ENCODE assay signal across 8 cellular contexts in the genomic region with DNA sequence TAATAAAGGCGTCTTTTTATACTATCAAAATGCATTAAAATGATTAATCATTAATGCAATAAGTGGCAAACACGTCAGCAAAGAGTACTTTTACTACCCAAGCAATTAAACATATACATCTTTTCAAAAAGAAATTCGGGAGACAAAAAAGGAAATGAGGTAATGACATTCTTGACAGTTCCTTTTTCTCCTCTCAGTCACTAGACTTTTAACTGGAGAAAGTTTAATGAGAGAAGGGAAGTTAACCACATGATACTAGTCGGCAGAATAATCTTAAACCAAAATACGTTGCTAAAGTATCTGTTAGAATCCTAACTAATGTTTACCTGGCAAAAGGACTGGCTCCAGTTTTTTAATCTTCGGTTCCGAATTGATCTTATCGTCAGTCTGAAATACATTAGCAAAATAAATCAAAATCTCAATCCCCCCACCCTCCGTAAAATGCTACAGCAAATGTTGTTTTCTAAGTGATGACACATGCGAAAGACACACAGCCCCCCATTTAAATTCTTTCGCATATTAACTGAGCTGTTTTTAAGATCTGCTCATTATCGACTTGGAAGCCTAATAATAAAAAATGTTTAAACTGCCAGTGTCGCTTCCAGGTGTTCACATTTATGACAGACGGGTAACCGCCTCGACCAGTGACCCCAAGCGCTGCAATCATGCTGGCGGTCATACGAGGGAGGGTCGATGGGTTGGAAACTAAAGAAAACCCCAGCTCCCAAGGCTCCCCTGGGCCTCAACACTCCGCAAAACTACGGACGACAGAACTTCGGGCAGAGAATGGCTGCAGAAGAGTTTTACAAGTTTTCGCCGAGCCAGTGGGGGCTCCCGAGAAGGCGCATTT. TPM values are rescaled to one million over a fixed set of nuclear protein-coding genes. Genes with fewer than 3 reads are reported as not detected.
DNase-seq lines count a peak whose midpoint lies in the region; ATAC-seq and TF ChIP-seq lines count a peak whose summit lies in the region.

No MANE protein-coding gene starts in this region.

- 7% methylated on average over 22 of the region's 28 CpGs for whole genome bisulfite sequencing in mesenchymal stem cell
- 3% methylated on average over 28 of the region's 28 CpGs for WGBS in urinary bladder

- peak overlapping the region; percentile 81 for H3K9ac ChIP-seq in OCI-LY3 (ENCODE audit: low read length)
- peak overlapping the region; percentile 99 for H3K9ac ChIP-seq in mesenchymal stem cell (ENCODE audit: low read length)

- no peak overlapping the region for H2AFZ ChIP-seq in OCI-LY3 (ENCODE audit: low read depth, low read length)
- peak overlapping the region; percentile 97 for H2AFZ ChIP-seq in mesenchymal stem cell (ENCODE audit: low read depth, low read length)

- peaks cover 34% of the 10 kb centered on the region for H3K79me2 ChIP-seq in OCI-LY3 (ENCODE audit: low read length)

- peaks cover 6% of the 10 kb centered on the region for H3K79me1 ChIP-seq in mesenchymal stem cell (replicated peaks; ENCODE audit: low read length, poor library complexity, severe bottlenecking)

- H2BK5ac ChIP-seq in mesenchymal stem cell (ENCODE audit: low read depth, low read length, poor library complexity, severe bottlenecking), result peak overlapping the region; percentile 94

- no peak overlapping the region for H2AK5ac ChIP-seq in mesenchymal stem cell (ENCODE audit: low read length, severe bottlenecking)

- no peak overlapping the region for H4K91ac ChIP-seq in mesenchymal stem cell (ENCODE audit: low read length)

- H3K4me2 ChIP-seq in OCI-LY3 (ENCODE audit: low read length), result peak overlapping the region; percentile 76
- H3K4me2 ChIP-seq in mesenchymal stem cell (ENCODE audit: low read length, poor library complexity, severe bottlenecking), result peak overlapping the region; percentile 91

- H3K27me3 ChIP-seq in OCI-LY3 (ENCODE audit: low read depth, low read length) (no peaks in the 10 kb centered on the region), mesenchymal stem cell (ENCODE audit: control insufficient read depth in 1 of 2, insufficient read depth in 1 of 2, low read length in 2 of 2) (no peaks in the 10 kb centered on the region)

- peak overlapping the region in 1 of 2 experiments; percentile 96 for H3K14ac ChIP-seq in mesenchymal stem cell (ENCODE audit: low read length in 2 of 2)

- H3K4me1 ChIP-seq in OCI-LY3 (ENCODE audit: low read length) (peaks cover 15% of the 10 kb centered on the region), mesenchymal stem cell (ENCODE audit: control insufficient read depth, insufficient read depth, low read depth, low read length) (peaks cover 11% of the 10 kb centered on the region), urinary bladder (ENCODE audit: insufficient read depth) (no peaks in the 10 kb centered on the region)

- peak overlapping the region; percentile 77 for H2BK120ac ChIP-seq in mesenchymal stem cell (ENCODE audit: low read depth, low read length)

- H2BK12ac ChIP-seq in mesenchymal stem cell (ENCODE audit: low read length in 2 of 2), result no peak overlapping the region

- peaks cover 19% of the 10 kb centered on the region for H4K20me1 ChIP-seq in OCI-LY3 (ENCODE audit: insufficient read depth, low read length)

- H3K36me3 ChIP-seq in OCI-LY3 (replicated peaks; ENCODE audit: low read depth, low read length) (peaks cover 10% of the 10 kb centered on the region), mesenchymal stem cell (ENCODE audit: control insufficient read depth in 1 of 2, insufficient read depth in 2 of 2, low read depth in 1 of 2, low read length in 2 of 2) (peaks cover 8 to 20% of the 10 kb centered on the region in 2 experiments), urinary bladder (ENCODE audit: insufficient read depth) (no peaks in the 10 kb centered on the region)

- H3K9me3 ChIP-seq in OCI-LY3 (ENCODE audit: insufficient read depth, low read length) (no peaks in the 10 kb centered on the region), mesenchymal stem cell (ENCODE audit: control insufficient read depth, low read length) (no peaks in the 10 kb centered on the region)

- peak; percentile 29 for DNase-seq in Ammon's horn (ENCODE audit: low spot score)
- DNase-seq in mesenchymal stem cell, result peak; percentile 63
- no peak for DNase-seq in COR-L47 (lab: John Stamatoyannopoulos, UW)

- H2BK15ac ChIP-seq in mesenchymal stem cell (ENCODE audit: low read depth, poor library complexity, severe bottlenecking), result no peak overlapping the region

- peak overlapping the region; percentile 88 to 89 for H3K18ac ChIP-seq in mesenchymal stem cell (ENCODE audit: low read depth in 1 of 2, low read length in 2 of 2)

- ATAC-seq in GM21447 (IDR thresholded peaks at IDR 0.05; ENCODE audit: unreplicated experiment) (peak; percentile 23), GM19463 (IDR thresholded peaks at IDR 0.05; ENCODE audit: unreplicated experiment) (no peak)

- H3K4ac ChIP-seq in mesenchymal stem cell (ENCODE audit: low read depth in 1 of 2, low read length in 2 of 2), result peak overlapping the region in 1 of 2 experiments; percentile 92

- no peak for TF ChIP-seq CTCF in OCI-LY3 (IDR thresholded peaks at IDR 0.05; ENCODE audit: low read depth, low read length)

- H3K27ac ChIP-seq in OCI-LY3 (ENCODE audit: low read length) (peak overlapping the region; percentile 62), cingulate gyrus (ENCODE audit: low read depth, low read length) (peak overlapping the region; percentile 90), mesenchymal stem cell (ENCODE audit: low read length, poor library complexity, severe bottlenecking) (peak overlapping the region; percentile 67), urinary bladder (ENCODE audit: low read depth) (peak overlapping the region; percentile 97)

- H3K23ac ChIP-seq in mesenchymal stem cell (ENCODE audit: low read length in 2 of 2), result peak overlapping the region in 1 of 2 experiments; percentile 49

- H3K4me3 ChIP-seq in OCI-LY3 (ENCODE audit: low read length) (peak overlapping the region; percentile 94), mesenchymal stem cell (ENCODE audit: insufficient read depth in 1 of 2, low read depth in 1 of 2, low read length in 2 of 2) (peak overlapping the region; percentile 97 to 99), urinary bladder (ENCODE audit: low read depth, low read length) (peak overlapping the region; percentile 83)

- peak overlapping the region; percentile 63 for H4K8ac ChIP-seq in mesenchymal stem cell (ENCODE audit: low read length)

RNA-seq across cellular contexts. Expression of gene MTMR10, which starts 0.8 kb away (rescaled TPM):
- 6.6 TPM for polyA plus RNA-seq in mesenchymal stem cell (2013, experiment 1 of 2)
- 6.7 TPM for polyA plus RNA-seq in mesenchymal stem cell (2013, experiment 2 of 2)
- 46.1 TPM for total RNA-seq in urinary bladder
- polyA plus RNA-seq in urinary bladder, result 14.4 TPM
